ENCODE assay signal across 21 cellular contexts in the genomic region with DNA sequence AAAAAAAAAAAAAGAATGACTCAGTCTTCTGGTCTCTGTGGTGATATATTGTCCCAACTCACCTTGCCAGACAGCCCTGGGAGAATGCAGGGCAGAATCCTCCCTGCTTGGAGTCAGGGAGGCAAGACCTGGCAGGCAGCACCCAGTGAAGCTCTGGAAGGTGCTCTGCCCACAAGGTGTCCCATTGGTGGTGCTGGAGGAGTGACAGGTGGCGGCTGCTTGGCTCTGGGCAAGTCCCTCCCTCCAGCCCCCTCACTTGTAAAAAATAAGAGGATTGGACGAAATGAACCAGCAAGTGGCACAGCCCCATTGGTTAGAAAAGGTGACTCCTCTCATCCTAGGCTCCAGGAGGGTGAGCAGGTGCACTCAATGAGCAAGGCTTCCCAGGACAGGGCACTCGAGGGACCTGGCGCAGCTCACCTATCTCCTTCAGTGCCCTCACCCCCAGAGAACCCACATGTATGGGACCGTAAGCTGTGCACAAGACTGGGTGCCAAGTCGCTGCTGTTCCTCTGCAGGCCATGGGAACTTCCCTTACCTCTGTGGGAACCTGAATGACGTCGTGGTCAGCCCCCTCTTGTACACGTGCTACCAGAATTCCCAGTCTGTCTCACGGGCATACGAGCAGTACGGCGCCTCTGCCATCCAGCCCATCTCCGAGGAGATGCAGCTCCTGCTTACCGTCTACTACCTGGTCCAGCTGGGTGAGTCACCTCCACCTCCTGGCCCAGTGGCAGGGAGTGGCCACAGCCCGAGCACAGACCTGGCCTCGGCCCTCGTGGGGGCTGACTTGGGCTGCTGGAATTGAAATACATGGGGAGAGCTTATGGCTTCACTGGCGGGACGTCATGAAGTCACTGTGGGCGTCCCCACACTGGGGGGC.
"Had no signal": no experiment of that assay in that cellular context is flagged by ENCODE, and none has a peak within 500 bp of the region (broad histone marks: within the 10 kb centered on the region; RNA-seq: fewer than 3 reads in every experiment).

No MANE protein-coding gene starts in this region.

- H3K27ac Mint-ChIP-seq: activated naive CD4-positive, alpha-beta T cell treated with anti-CD3 and anti-CD28 coated beads, Interleukin-2, amount 50 U/mL, for 72 hours; dendritic cell treated with granulocyte-macrophage colony-stimulating factor and Interleukin-4, amounts not matched to agents 40 ng/mL and 50 ng/mL, for 4 days; nephron had no signal

- H3K4me1 ChIP-seq: adrenal gland, breast epithelium had no signal

- H3K27ac ChIP-seq: adrenal gland, breast epithelium had no signal

- H3K9me3 Mint-ChIP-seq: activated naive CD4-positive, alpha-beta T cell treated with anti-CD3 and anti-CD28 coated beads, Interleukin-2, amount 50 U/mL, for 72 hours; dendritic cell treated with granulocyte-macrophage colony-stimulating factor and Interleukin-4, amounts not matched to agents 40 ng/mL and 50 ng/mL, for 4 days; nephron had no signal

- ATAC-seq: activated naive CD4-positive, alpha-beta T cell treated with anti-CD3 and anti-CD28 coated beads, Interleukin-2, amount 50 U/mL, for 72 hours; left lobe of liver had no signal

- DNase-seq: activated CD4-positive, CD25-positive, alpha-beta regulatory T cell treated with anti-CD3 and anti-CD28 coated beads, Interleukin-2, amount 50 U/mL, for 72 hours; activated CD8-positive, alpha-beta memory T cell treated with anti-CD3 and anti-CD28 coated beads for 24 hours; activated CD8-positive, alpha-beta memory T cell treated with anti-CD3 and anti-CD28 coated beads, Interleukin-2, amount 50 U/mL, for 48 hours; activated gamma-delta T cell; adrenal gland; effector memory CD4-positive, alpha-beta T cell; foreskin fibroblast; glutamatergic neuron; hypothalamus; midbrain; nucleus accumbens; stimulated activated CD8-positive, alpha-beta memory T cell treated with anti-CD3 and anti-CD28 coated beads, Interleukin-4, amount 100 ng/mL, for 48 hours; stimulated activated naive CD4-positive, alpha-beta T cell; T-helper 1 cell; T1000 had no signal

- H3K4me3 Mint-ChIP-seq: dendritic cell treated with granulocyte-macrophage colony-stimulating factor and Interleukin-4, amounts not matched to agents 40 ng/mL and 50 ng/mL, for 4 days; nephron had no signal

- H3K36me3 Mint-ChIP-seq: activated naive CD4-positive, alpha-beta T cell treated with anti-CD3 and anti-CD28 coated beads, Interleukin-2, amount 50 U/mL, for 72 hours had no signal

- H3K9me3 ChIP-seq: adrenal gland, breast epithelium had no signal

- H3K36me3 ChIP-seq: adrenal gland, breast epithelium had no signal

- H3K4me3 ChIP-seq: adrenal gland, breast epithelium, lung had no signal

- H3K27me3 ChIP-seq: adrenal gland, breast epithelium had no signal
